In the genomic region with DNA sequence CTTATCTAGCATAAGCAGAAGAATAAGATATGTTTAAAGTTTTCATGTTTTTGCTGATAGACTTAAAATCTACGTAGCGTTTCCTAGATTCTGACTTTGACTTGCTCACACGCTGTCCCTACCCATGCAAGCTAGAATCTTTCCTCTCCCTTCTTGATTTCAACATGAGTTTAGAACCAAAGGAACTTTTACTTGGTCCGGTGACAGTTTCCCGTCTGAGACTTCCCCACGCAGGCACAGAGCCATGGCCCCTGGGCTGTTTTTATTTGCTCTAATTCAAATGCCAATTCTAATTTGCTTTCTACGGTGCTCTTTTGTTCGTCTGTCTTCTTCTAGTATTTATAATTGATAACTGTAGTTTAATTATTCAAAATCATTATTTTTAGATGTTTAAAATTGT, we compare ENCODE assay signal across 25 cellular contexts.
"Had no signal": no experiment of that assay in that cellular context is flagged by ENCODE, and none has a peak within 500 bp of the region (broad histone marks: within the 10 kb centered on the region; RNA-seq: fewer than 3 reads in every experiment).

No MANE protein-coding gene starts in this region.

- H3K9me3 Mint-ChIP-seq: activated T-cell treated with anti-CD3 and anti-CD28 coated beads, Interleukin-2, amount 50 U/mL, for 24 hours; endodermal cell had no signal

- H3K27me3 Mint-ChIP-seq: activated CD4-positive, alpha-beta memory T cell treated with anti-CD3 and anti-CD28 coated beads, Interleukin-2, amount 10 ng/mL, durations not matched to agents 7 days and 5 days; activated CD4-positive, alpha-beta T cell treated with anti-CD3 and anti-CD28 coated beads, Interleukin-2, amount 10 ng/mL, durations not matched to agents 7 days and 5 days; activated naive CD8-positive, alpha-beta T cell; activated T-cell treated with anti-CD3 and anti-CD28 coated beads, Interleukin-2, amount 50 U/mL, for 24 hours had no signal

- H3K4me1 ChIP-seq: body of pancreas, colonic mucosa had no signal

- H3K36me3 ChIP-seq: adrenal gland, colonic mucosa had no signal

- H3K4me3 Mint-ChIP-seq: activated CD4-positive, alpha-beta memory T cell treated with anti-CD3 and anti-CD28 coated beads, Interleukin-2, amount 10 ng/mL, durations not matched to agents 7 days and 5 days; activated CD4-positive, alpha-beta T cell treated with anti-CD3 and anti-CD28 coated beads, Interleukin-2, amount 10 ng/mL, durations not matched to agents 7 days and 5 days; activated naive CD8-positive, alpha-beta T cell; activated T-cell treated with anti-CD3 and anti-CD28 coated beads, Interleukin-2, amount 50 U/mL, for 24 hours; activated T-cell treated with anti-CD3 and anti-CD28 coated beads, Interleukin-2, amount 50 U/mL, for 72 hours; endodermal cell had no signal

- H3K9me3 ChIP-seq: adrenal gland, body of pancreas, colonic mucosa had no signal

- H3K27ac Mint-ChIP-seq: activated CD4-positive, alpha-beta memory T cell treated with anti-CD3 and anti-CD28 coated beads, Interleukin-2, amount 10 ng/mL, durations not matched to agents 7 days and 5 days; activated CD4-positive, alpha-beta T cell treated with anti-CD3 and anti-CD28 coated beads, Interleukin-2, amount 10 ng/mL, durations not matched to agents 7 days and 5 days; activated naive CD8-positive, alpha-beta T cell; activated T-cell treated with anti-CD3 and anti-CD28 coated beads, Interleukin-2, amount 50 U/mL, for 24 hours; activated T-cell treated with anti-CD3 and anti-CD28 coated beads, Interleukin-2, amount 50 U/mL, for 72 hours; endodermal cell had no signal

- H3K27me3 ChIP-seq: adrenal gland, body of pancreas, colonic mucosa had no signal

- DNase-seq: activated CD4-positive, alpha-beta memory T cell treated with anti-CD3 and anti-CD28 coated beads, Interleukin-2, amount 10 ng/mL, durations not matched to agents 7 days and 5 days; activated CD4-positive, alpha-beta T cell treated with anti-CD3 and anti-CD28 coated beads for 1 hour; activated CD4-positive, alpha-beta T cell treated with anti-CD3 and anti-CD28 coated beads for 4 hours; activated CD4-positive, alpha-beta T cell treated with anti-CD3 and anti-CD28 coated beads, Interleukin-2, amount 10 ng/mL, durations not matched to agents 7 days and 5 days; activated CD4-positive, alpha-beta T cell treated with anti-CD3 and anti-CD28 coated beads, Interleukin-2, amount 50 U/mL, for 4 hours; activated CD8-positive, alpha-beta memory T cell treated with anti-CD3 and anti-CD28 coated beads, Interleukin-2, amount 50 U/mL, for 48 hours; activated gamma-delta T cell treated with Interleukin-2 at 50 U/mL for 16 hours; activated naive CD4-positive, alpha-beta T cell treated with anti-CD3 and anti-CD28 coated beads, Interleukin-2, amount 50 U/mL, for 16 hours; activated naive CD4-positive, alpha-beta T cell treated with Interleukin-2 at 50 U/mL for 16 hours; activated T-cell treated with anti-CD3 and anti-CD28 coated beads for 4 hours; activated T-cell treated with anti-CD3 and anti-CD28 coated beads, Interleukin-2, amount 50 U/mL, for 24 hours; activated T-cell treated with anti-CD3 and anti-CD28 coated beads, Interleukin-2, amount 50 U/mL, for 72 hours; aorta; body of pancreas; central memory CD4-positive, alpha-beta T cell; cerebellar nuclear complex; colonic mucosa; effector memory CD4-positive, alpha-beta T cell; endodermal cell; foreskin fibroblast; glutamatergic neuron; T-helper 2 cell had no signal

- ATAC-seq: activated T-cell treated with anti-CD3 and anti-CD28 coated beads, Interleukin-2, amount 50 U/mL, for 72 hours; body of pancreas; esophagus mucosa had no signal

- H3K4me3 ChIP-seq: body of pancreas, colonic mucosa had no signal
